Comparison of ENCODE assay signal across 9 cellular contexts in genomic region chr17:66107731-66108130, GRCh38.
"Had no signal": no experiment of that assay in that cellular context is flagged by ENCODE, and none has a peak within 500 bp of the region (broad histone marks: within the 10 kb centered on the region; RNA-seq: fewer than 3 reads in every experiment).

No MANE protein-coding gene starts in this region.

- H3K27ac ChIP-seq: GM23248, HL-60 had no signal

- H2AFZ ChIP-seq: GM23248 had no signal

- H3K4me3 ChIP-seq: GM23248 had no signal

- ATAC-seq: HepG2 had no signal

- DNase-seq: GM23248, GOT3, H9, HCEC 1CT, KG1 had no signal

- H3K4me3 Mint-ChIP-seq: H9 had no signal

- FAIRE-seq: H54, HepG2 had no signal

- H3K36me3 Mint-ChIP-seq: IgD-negative memory B cell had no signal

- H3K4me1 Mint-ChIP-seq: IgD-negative memory B cell had no signal

- H3K27me3 Mint-ChIP-seq: IgD-negative memory B cell had no signal

- H3K9ac ChIP-seq: GM23248 had no signal

- H3K27ac Mint-ChIP-seq: H9, IgD-negative memory B cell had no signal
